Comparison of ENCODE assay signal across 12 cellular contexts in genomic region chr17:235831-236640, GRCh38.
"Had no signal": no experiment of that assay in that cellular context is flagged by ENCODE, and none has a peak within 500 bp of the region (broad histone marks: within the 10 kb centered on the region; RNA-seq: fewer than 3 reads in every experiment).

No MANE protein-coding gene starts in this region.

- H3K36me3 ChIP-seq: suprapubic skin had no signal

- H3K9me3 ChIP-seq: suprapubic skin had no signal

- DNase-seq: activated CD4-positive, alpha-beta T cell treated with anti-CD3 and anti-CD28 coated beads, Interleukin-2, amount 50 U/mL, for 4 hours; activated effector memory CD4-positive, alpha-beta T cell treated with anti-CD3 and anti-CD28 coated beads, Interleukin-2, amount 50 U/mL, for 16 hours; activated T-cell treated with anti-CD3 and anti-CD28 coated beads, Interleukin-2, amount 50 U/mL, for 4 hours; amygdala; stimulated activated CD4-positive, alpha-beta T cell treated with anti-CD3 and anti-CD28 coated beads, Interleukin-2, amount 100 ng/mL, for 48 hours; stimulated activated naive CD4-positive, alpha-beta T cell treated with Interleukin-2 at 50 U/mL for 16 hours; T-helper 2 cell had no signal

- H3K4me3 Mint-ChIP-seq: activated T-cell treated with anti-CD3 and anti-CD28 coated beads, Interleukin-2, amount 50 U/mL, for 4 hours; brain had no signal

- H3K27me3 Mint-ChIP-seq: brain, progenitor cell of endocrine pancreas had no signal

- H3K36me3 Mint-ChIP-seq: activated naive CD4-positive, alpha-beta T cell treated with anti-CD3 and anti-CD28 coated beads, Interleukin-2, amount 50 U/mL, for 72 hours; brain had no signal

- H3K9me3 Mint-ChIP-seq: activated naive CD4-positive, alpha-beta T cell treated with anti-CD3 and anti-CD28 coated beads, Interleukin-2, amount 50 U/mL, for 72 hours; activated T-cell treated with anti-CD3 and anti-CD28 coated beads, Interleukin-2, amount 50 U/mL, for 4 hours; brain had no signal

- H3K27ac ChIP-seq: dorsolateral prefrontal cortex, suprapubic skin had no signal

- H3K27me3 ChIP-seq: dorsolateral prefrontal cortex, suprapubic skin had no signal

- H3K4me3 ChIP-seq: dorsolateral prefrontal cortex, suprapubic skin had no signal

- H3K27ac Mint-ChIP-seq: activated naive CD4-positive, alpha-beta T cell treated with anti-CD3 and anti-CD28 coated beads, Interleukin-2, amount 50 U/mL, for 72 hours; progenitor cell of endocrine pancreas had no signal

- ATAC-seq: activated naive CD4-positive, alpha-beta T cell treated with anti-CD3 and anti-CD28 coated beads, Interleukin-2, amount 50 U/mL, for 72 hours; activated T-cell treated with anti-CD3 and anti-CD28 coated beads, Interleukin-2, amount 50 U/mL, for 4 hours had no signal
